11 cellular contexts compared by ENCODE assay signal in the genomic region with DNA sequence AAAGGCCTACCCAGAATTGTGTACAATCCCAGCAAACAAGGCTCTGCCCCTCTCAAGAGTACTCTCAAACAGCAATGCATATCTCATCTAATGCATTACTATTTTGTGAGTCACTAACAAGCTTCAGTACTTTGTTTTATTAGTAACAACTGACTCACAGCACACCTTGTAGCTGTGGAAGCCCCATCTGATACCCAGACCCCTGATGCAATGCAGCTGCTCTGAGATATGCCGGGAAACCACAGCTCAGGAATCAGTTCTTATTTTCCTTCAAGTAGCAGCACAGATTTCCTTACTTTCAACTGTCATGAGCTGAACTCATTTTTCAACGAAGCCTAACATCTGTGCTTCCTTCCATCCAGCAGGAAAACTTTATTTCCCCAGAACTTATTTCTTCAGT. TPM values are rescaled to one million over a fixed set of nuclear protein-coding genes. Genes with fewer than 3 reads are reported as not detected.
A peak's percentile ranks its signal among the peaks of the same experiment; 100 is the strongest.
DNase-seq lines count a peak whose midpoint lies in the region; ATAC-seq and TF ChIP-seq lines count a peak whose summit lies in the region.
"Had no signal": no experiment of that assay in that cellular context is flagged by ENCODE, and none has a peak within 500 bp of the region (broad histone marks: within the 10 kb centered on the region; RNA-seq: fewer than 3 reads in every experiment).

No MANE protein-coding gene starts in this region.

- H3K27me3 ChIP-seq in stomach (no peaks in the 10 kb centered on the region), prostate gland (replicated peaks; ENCODE audit: insufficient read depth) (no peaks in the 10 kb centered on the region)
- H3K27me3 ChIP-seq: heart left ventricle had no signal

- no peak overlapping the region for H3K4me3 ChIP-seq in stomach
- no peak overlapping the region for H3K4me3 ChIP-seq in prostate gland
- H3K4me3 ChIP-seq: heart left ventricle had no signal

- DNase-seq in activated naive CD4-positive, alpha-beta T cell treated with anti-CD3 and anti-CD28 coated beads for 36 hours = peak; percentile 52
- no peak for DNase-seq in activated naive CD4-positive, alpha-beta T cell (lab: John Stamatoyannopoulos, UW)
- DNase-seq in SW480 (ENCODE audit: low spot score) (peak; percentile 81), left ventricle myocardium superior (no peak), stomach (no peak), NCI-H446 treated with DMSO at 0.1 percent for 48 hours (lab: John Stamatoyannopoulos, UW) (no peak), prostate gland (ENCODE audit: low spot score) (no peak)
- DNase-seq in stimulated activated CD8-positive, alpha-beta memory T cell treated with anti-CD3 and anti-CD28 coated beads, Interleukin-4, amount 100 ng/mL, for 48 hours = no peak
- DNase-seq: heart left ventricle, NCI-H524 treated with DMSO at 0.1 percent for 48 hours had no signal

- H3K9me3 Mint-ChIP-seq in activated naive CD4-positive, alpha-beta T cell treated with anti-CD3 and anti-CD28 coated beads for 36 hours = no peaks in the 10 kb centered on the region

- H3K4me3 Mint-ChIP-seq in activated naive CD4-positive, alpha-beta T cell treated with anti-CD3 and anti-CD28 coated beads for 36 hours = no peak overlapping the region
- H3K4me3 Mint-ChIP-seq: B cell had no signal

- H3K36me3 ChIP-seq in stomach = no peaks in the 10 kb centered on the region
- H3K36me3 ChIP-seq in prostate gland = no peaks in the 10 kb centered on the region
- H3K36me3 ChIP-seq: heart left ventricle had no signal

- intact Hi-C loops in activated naive CD4-positive, alpha-beta T cell treated with anti-CD3 and anti-CD28 coated beads for 36 hours (cut with micrococcal nuclease) = loop anchor here (1.0 kb wide), 1 partner anchor 19 kb away; no protein-coding TSS in a partner anchor
- intact Hi-C loops in left ventricle myocardium superior (cut with micrococcal nuclease) (no loop called here), stomach (cut with DNase I; ENCODE audit: low total_unique reads) (no loop called here), prostate gland (cut with DNase I) (no loop called here)

- ATAC-seq in left ventricle myocardium superior = peak; percentile 41

- CTCF ChIA-PET in activated naive CD4-positive, alpha-beta T cell treated with anti-CD3 and anti-CD28 coated beads for 36 hours (lab: Charles Lee) = interaction anchor here (0.9 to 3.4 kb wide), 4 partner anchors 9 to 39 kb away, joined by 3 to 20 read pairs (median 4); no protein-coding TSS in a partner anchor

- peak overlapping the region; percentile 16 for H3K27ac Mint-ChIP-seq in activated naive CD4-positive, alpha-beta T cell treated with anti-CD3 and anti-CD28 coated beads for 36 hours
- H3K27ac Mint-ChIP-seq: B cell had no signal

- TF ChIP-seq EP300 in stomach (IDR thresholded peaks at IDR 0.05) = no peak

- H3K27me3 Mint-ChIP-seq in activated naive CD4-positive, alpha-beta T cell treated with anti-CD3 and anti-CD28 coated beads for 36 hours (ENCODE audit: low read depth) = no peaks in the 10 kb centered on the region

- H3K4me1 Mint-ChIP-seq in activated naive CD4-positive, alpha-beta T cell treated with anti-CD3 and anti-CD28 coated beads for 36 hours (ENCODE audit: low read depth) = peaks cover 26% of the 10 kb centered on the region
- H3K4me1 Mint-ChIP-seq: B cell had no signal

- TF ChIP-seq POLR2A in stomach (IDR thresholded peaks at IDR 0.05) (no peak), prostate gland (IDR thresholded peaks at IDR 0.05) (no peak)

- 41 to 62% (median 56%) methylated on average over 2 of the region's 2 CpGs for WGBS in stomach, 5 donors
- 49% methylated on average over 2 of the region's 2 CpGs for WGBS in prostate gland

- H3K27ac ChIP-seq in stomach (peak overlapping the region in 3 of 5 donors; percentile 6 to 89 (median 45)), prostate gland (no peak overlapping the region)

- no peaks in the 10 kb centered on the region for H3K9me3 ChIP-seq in stomach
- no peaks in the 10 kb centered on the region for H3K9me3 ChIP-seq in prostate gland
- H3K9me3 ChIP-seq: heart left ventricle had no signal

- no peak for TF ChIP-seq CTCF in stomach (IDR thresholded peaks at IDR 0.05)
- no peak for TF ChIP-seq CTCF in prostate gland (IDR thresholded peaks at IDR 0.05)

- H3K36me3 Mint-ChIP-seq in activated naive CD4-positive, alpha-beta T cell treated with anti-CD3 and anti-CD28 coated beads for 36 hours (ENCODE audit: low read depth) = no peaks in the 10 kb centered on the region

- peaks cover 15 to 35% (median 26%) of the 10 kb centered on the region in 4 donors for H3K4me1 ChIP-seq in stomach
- H3K4me1 ChIP-seq in prostate gland (replicated peaks) = peaks cover 9% of the 10 kb centered on the region

RNA-seq across cellular contexts. Expression of a gene that starts 37.8 kb away (rescaled TPM):
- total RNA-seq in activated naive CD4-positive, alpha-beta T cell treated with anti-CD3 and anti-CD28 coated beads for 36 hours = 100 to 1,000 TPM; 206 to 214 TPM
- total RNA-seq in left ventricle myocardium superior (30.7 TPM), stomach (100 to 1,000 TPM in 4 of 5 donors, 10 to 100 TPM in 1; 63.1 to 484 (median 434) TPM), prostate gland (100 to 1,000 TPM in 1 of 2 donors, 10 to 100 TPM in 1; 94.5 to 157 TPM)
- polyA plus RNA-seq in stomach = 10 to 100 TPM; 14.0 to 74.3 (median 28.9) TPM

Comparison
In these comparisons a context has a peak if more than half of its experiments do, and no peak if none do; other contexts are left out.
1. DNase-seq: peak in activated naive CD4-positive, alpha-beta T cell treated with anti-CD3 and anti-CD28 coated beads for 36 hours (single experiment) and SW480 (single experiment); none in activated naive CD4-positive, alpha-beta T cell (0 of 4), left ventricle myocardium superior (single experiment), stomach (single experiment), stimulated activated CD8-positive, alpha-beta memory T cell treated with anti-CD3 and anti-CD28 coated beads, Interleukin-4, amount 100 ng/mL, for 48 hours (single experiment), NCI-H446 treated with DMSO at 0.1 percent for 48 hours (single experiment) and prostate gland (single experiment).
2. H3K27ac ChIP-seq: peak in stomach (3 of 5); none in prostate gland (0 of 2).